In the genomic region with DNA sequence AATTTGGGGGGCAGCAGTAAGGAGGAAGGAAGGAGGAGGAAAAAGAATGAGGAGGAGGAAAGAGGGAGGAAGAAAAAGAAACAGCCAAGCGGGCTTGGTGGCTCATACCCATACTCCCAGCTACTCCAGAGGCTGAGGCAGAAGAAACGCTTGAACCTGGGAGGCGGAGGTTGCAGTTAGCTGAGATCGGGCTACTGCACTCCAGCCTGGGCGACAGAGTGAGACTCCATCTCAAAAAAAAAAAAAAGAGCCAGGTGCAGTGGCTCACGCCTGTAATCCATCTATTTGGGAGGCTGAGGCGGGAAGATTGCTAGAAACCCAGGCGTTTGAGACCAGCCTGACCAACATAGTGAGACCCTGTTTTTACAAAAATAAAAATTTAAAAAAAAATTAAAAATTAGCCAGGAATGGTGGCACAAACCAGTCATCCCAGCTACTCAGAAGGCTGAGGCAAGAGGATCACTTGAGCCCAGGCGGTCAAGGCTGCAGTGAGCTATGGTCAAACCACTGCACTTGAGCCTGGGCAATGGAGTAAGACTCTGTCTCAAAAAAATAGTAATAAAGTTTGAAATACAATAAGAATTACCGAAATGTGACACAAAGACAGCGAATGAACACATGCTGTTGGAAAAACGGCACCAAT, we compare ENCODE assay signal across 8 cellular contexts. TPM values are rescaled to one million over a fixed set of nuclear protein-coding genes. Genes with fewer than 3 reads are reported as not detected.
DNase-seq lines count a peak whose midpoint lies in the region; ATAC-seq and TF ChIP-seq lines count a peak whose summit lies in the region.

No MANE protein-coding gene starts in this region.

- H3K79me2 ChIP-seq in smooth muscle cell (ENCODE audit: low read depth): no peaks in the 10 kb centered on the region

- H3K36me3 Mint-ChIP-seq in activated CD4-positive, alpha-beta T cell treated with anti-CD3 and anti-CD28 coated beads, Interleukin-2, amount 10 ng/mL, durations not matched to agents 24 days and 14 days (ENCODE audit: low read depth): no peaks in the 10 kb centered on the region

- H4K20me1 ChIP-seq in smooth muscle cell (ENCODE audit: low read depth): no peaks in the 10 kb centered on the region

- H3K4me2 ChIP-seq in smooth muscle cell: peak overlapping the region; percentile 81

- no peaks in the 10 kb centered on the region for H3K9me3 ChIP-seq in smooth muscle cell (replicated peaks; ENCODE audit: low read depth)

- peak overlapping the region; percentile 79 for H3K4me3 Mint-ChIP-seq in activated CD4-positive, alpha-beta T cell treated with anti-CD3 and anti-CD28 coated beads, Interleukin-2, amount 10 ng/mL, durations not matched to agents 24 days and 14 days

- peaks cover 9% of the 10 kb centered on the region for H3K4me1 Mint-ChIP-seq in activated CD4-positive, alpha-beta T cell treated with anti-CD3 and anti-CD28 coated beads, Interleukin-2, amount 10 ng/mL, durations not matched to agents 24 days and 14 days

- WGBS in smooth muscle cell (ENCODE audit: low lambda C conversion rate): 65% methylated on average over 12 of the region's 12 CpGs

- no peaks in the 10 kb centered on the region for H3K36me3 ChIP-seq in smooth muscle cell (ENCODE audit: low read depth)

- TF ChIP-seq CTCF in RWPE1 (conservative IDR thresholded peaks at IDR 0.05; ENCODE audit: low read depth) (no peak), fibroblast of the aortic adventitia (IDR thresholded peaks at IDR 0.05; ENCODE audit: insufficient read depth, low read length) (no peak), smooth muscle cell (IDR thresholded peaks at IDR 0.05; ENCODE audit: borderline replicate concordance, insufficient read depth, poor library complexity, severe bottlenecking) (no peak)

- ATAC-seq in GM18498 (IDR thresholded peaks at IDR 0.05; ENCODE audit: unreplicated experiment): no peak

- CTCF ChIA-PET in RWPE1 (lab: Yijun Ruan, JAX): interaction anchor here (0.7 kb wide), 1 partner anchor 145 kb away, joined by 3 read pairs; no protein-coding TSS in a partner anchor

- H3K27ac ChIP-seq in RWPE1 (peak overlapping the region; percentile 93), smooth muscle cell (ENCODE audit: low read depth) (peak overlapping the region; percentile 20)

- POLR2A ChIA-PET in RWPE1 (lab: Yijun Ruan, JAX; ENCODE audit: low non-redundant PET): no interaction called here

- peak overlapping the region; percentile 34 for H2AFZ ChIP-seq in smooth muscle cell (ENCODE audit: low read depth)

- no peaks in the 10 kb centered on the region for H3K9me3 Mint-ChIP-seq in activated CD4-positive, alpha-beta T cell treated with anti-CD3 and anti-CD28 coated beads, Interleukin-2, amount 10 ng/mL, durations not matched to agents 24 days and 14 days

- intact Hi-C loops in activated CD4-positive, alpha-beta T cell treated with anti-CD3 and anti-CD28 coated beads, Interleukin-2, amount 10 ng/mL, durations not matched to agents 24 days and 14 days (cut with micrococcal nuclease): no loop called here

- no peaks in the 10 kb centered on the region for H3F3A ChIP-seq in smooth muscle cell (ENCODE audit: low read depth)

- H3K27me3 Mint-ChIP-seq in activated CD4-positive, alpha-beta T cell treated with anti-CD3 and anti-CD28 coated beads, Interleukin-2, amount 10 ng/mL, durations not matched to agents 24 days and 14 days: no peaks in the 10 kb centered on the region

- H3K4me1 ChIP-seq in smooth muscle cell (ENCODE audit: low read depth): no peaks in the 10 kb centered on the region

- no peak for DNase-seq in activated CD4-positive, alpha-beta T cell treated with anti-CD3 and anti-CD28 coated beads, Interleukin-2, amount 10 ng/mL, durations not matched to agents 24 days and 14 days
- no peak for DNase-seq in activated CD4-positive, alpha-beta T cell treated with anti-CD3 and anti-CD28 coated beads for 4 hours
- DNase-seq in RWPE1 (ENCODE audit: low spot score) (no peak), fibroblast of the aortic adventitia (ENCODE audit: low read depth) (no peak), smooth muscle cell (lab: John Stamatoyannopoulos, UW; ENCODE audit: unreplicated experiment) (no peak), MV-4-11 (lab: John Stamatoyannopoulos, UW) (no peak)
- no peak for DNase-seq in activated CD4-positive, alpha-beta T cell treated with anti-CD3 and anti-CD28 coated beads, Interleukin-2, amount 50 U/mL, for 48 hours

- peak overlapping the region; percentile 57 for H3K4me3 ChIP-seq in fibroblast of the aortic adventitia (ENCODE audit: low read depth, low read length)
- H3K4me3 ChIP-seq in smooth muscle cell: peak overlapping the region; percentile 45

- no peak overlapping the region for H3K9ac ChIP-seq in smooth muscle cell (ENCODE audit: low read depth)

- H3K27me3 ChIP-seq in smooth muscle cell (ENCODE audit: low read depth): no peaks in the 10 kb centered on the region

- peak overlapping the region; percentile 76 for H3K27ac Mint-ChIP-seq in activated CD4-positive, alpha-beta T cell treated with anti-CD3 and anti-CD28 coated beads, Interleukin-2, amount 10 ng/mL, durations not matched to agents 24 days and 14 days

RNA-seq across cellular contexts. Expression of gene CRCP, which starts 14.1 kb away (rescaled TPM):
- total RNA-seq in activated CD4-positive, alpha-beta T cell treated with anti-CD3 and anti-CD28 coated beads, Interleukin-2, amount 10 ng/mL, durations not matched to agents 24 days and 14 days: 37.2 and 41.9 TPM in 2 replicates
- 36.1 and 46.8 TPM in 2 replicates for total RNA-seq in fibroblast of the aortic adventitia (ENCODE audit: low replicate concordance)
- total RNA-seq in smooth muscle cell: 12.2 and 13.6 TPM in 2 replicates
- polyA plus RNA-seq in smooth muscle cell: 13.7 and 17.8 TPM in 2 replicates

RNA-seq across cellular contexts. Expression of gene ASL, which starts 24.9 kb away (rescaled TPM):
- 37.8 and 40.5 TPM in 2 replicates for total RNA-seq in activated CD4-positive, alpha-beta T cell treated with anti-CD3 and anti-CD28 coated beads, Interleukin-2, amount 10 ng/mL, durations not matched to agents 24 days and 14 days
- 13.9 and 45.8 TPM in 2 replicates for total RNA-seq in fibroblast of the aortic adventitia (ENCODE audit: low replicate concordance)
- total RNA-seq in smooth muscle cell: 12.3 and 12.4 TPM in 2 replicates
- polyA plus RNA-seq in smooth muscle cell: 26.1 and 31.5 TPM in 2 replicates
